1 cellular context compared by ENCODE assay signal in the genomic region with DNA sequence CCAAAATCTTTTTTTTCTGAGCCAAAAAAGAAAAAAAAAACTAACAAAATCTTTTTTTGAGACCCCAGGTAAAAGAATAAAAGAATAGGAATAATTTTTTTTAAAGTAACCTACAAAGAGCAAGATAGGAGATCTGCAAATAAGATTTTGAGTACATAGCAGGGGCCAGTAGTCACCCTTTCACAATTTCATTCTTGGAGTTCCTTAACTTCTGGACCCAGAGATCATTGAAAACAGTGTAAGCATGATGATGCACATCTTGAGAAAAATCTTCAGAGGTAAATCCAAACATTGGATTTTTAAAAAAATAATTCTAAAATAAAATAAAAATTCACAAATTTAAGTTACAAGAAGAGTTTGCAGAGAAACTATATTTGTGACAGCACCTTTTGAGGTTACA.
TF ChIP-seq lines count a peak whose summit lies in the region.

No MANE protein-coding gene starts in this region.

TF ChIP-seq in GM23338, 12 proteins besides CTCF, POLR2A, EP300 and RAD21:
- TF ChIP-seq ZNF114 (CRISPR knock-in tag; IDR thresholded peaks at IDR 0.05) = no peak
- no peak for TF ChIP-seq EZH2 (IDR thresholded peaks at IDR 0.05; ENCODE audit: low read depth, unreplicated experiment)
- no peak for TF ChIP-seq POLR2AphosphoS5 (IDR thresholded peaks at IDR 0.05; ENCODE audit: low read depth)
- TF ChIP-seq JUNB (IDR thresholded peaks at IDR 0.05; ENCODE audit: unreplicated experiment) = no peak
- TF ChIP-seq ZNF331 (CRISPR knock-in tag; IDR thresholded peaks at IDR 0.05; ENCODE audit: low read depth) = no peak
- no peak for TF ChIP-seq ETS1 (IDR thresholded peaks at IDR 0.05)
- no peak for TF ChIP-seq ZNF462 (CRISPR knock-in tag; IDR thresholded peaks at IDR 0.05)
- TF ChIP-seq EZH2phosphoT487 (IDR thresholded peaks at IDR 0.05; ENCODE audit: unreplicated experiment) = no peak
- TF ChIP-seq, protein P1, sequence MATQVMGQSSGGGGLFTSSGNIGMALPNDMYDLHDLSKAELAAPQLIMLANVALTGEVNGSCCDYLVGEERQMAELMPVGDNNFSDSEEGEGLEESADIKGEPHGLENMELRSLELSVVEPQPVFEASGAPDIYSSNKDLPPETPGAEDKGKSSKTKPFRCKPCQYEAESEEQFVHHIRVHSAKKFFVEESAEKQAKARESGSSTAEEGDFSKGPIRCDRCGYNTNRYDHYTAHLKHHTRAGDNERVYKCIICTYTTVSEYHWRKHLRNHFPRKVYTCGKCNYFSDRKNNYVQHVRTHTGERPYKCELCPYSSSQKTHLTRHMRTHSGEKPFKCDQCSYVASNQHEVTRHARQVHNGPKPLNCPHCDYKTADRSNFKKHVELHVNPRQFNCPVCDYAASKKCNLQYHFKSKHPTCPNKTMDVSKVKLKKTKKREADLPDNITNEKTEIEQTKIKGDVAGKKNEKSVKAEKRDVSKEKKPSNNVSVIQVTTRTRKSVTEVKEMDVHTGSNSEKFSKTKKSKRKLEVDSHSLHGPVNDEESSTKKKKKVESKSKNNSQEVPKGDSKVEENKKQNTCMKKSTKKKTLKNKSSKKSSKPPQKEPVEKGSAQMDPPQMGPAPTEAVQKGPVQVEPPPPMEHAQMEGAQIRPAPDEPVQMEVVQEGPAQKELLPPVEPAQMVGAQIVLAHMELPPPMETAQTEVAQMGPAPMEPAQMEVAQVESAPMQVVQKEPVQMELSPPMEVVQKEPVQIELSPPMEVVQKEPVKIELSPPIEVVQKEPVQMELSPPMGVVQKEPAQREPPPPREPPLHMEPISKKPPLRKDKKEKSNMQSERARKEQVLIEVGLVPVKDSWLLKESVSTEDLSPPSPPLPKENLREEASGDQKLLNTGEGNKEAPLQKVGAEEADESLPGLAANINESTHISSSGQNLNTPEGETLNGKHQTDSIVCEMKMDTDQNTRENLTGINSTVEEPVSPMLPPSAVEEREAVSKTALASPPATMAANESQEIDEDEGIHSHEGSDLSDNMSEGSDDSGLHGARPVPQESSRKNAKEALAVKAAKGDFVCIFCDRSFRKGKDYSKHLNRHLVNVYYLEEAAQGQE (IDR thresholded peaks at IDR 0.05; ENCODE audit: unreplicated experiment) = no peak
- TF ChIP-seq CREB1 (CRISPR knock-in tag; IDR thresholded peaks at IDR 0.05; ENCODE audit: low read depth) = no peak
TF ChIP-seq in GM23338: peak in this region for 0.
